In genomic region chr11:27481992-27482391, GRCh38 we compare ENCODE assay signal across 25 cellular contexts.
"Had no signal": no experiment of that assay in that cellular context is flagged by ENCODE, and none has a peak within 500 bp of the region (broad histone marks: within the 10 kb centered on the region; RNA-seq: fewer than 3 reads in every experiment).

No MANE protein-coding gene starts in this region.

- H3K27me3 ChIP-seq: colonic mucosa, esophagus squamous epithelium, gastrocnemius medialis, heart right ventricle, left lung had no signal

- H3K9me3 Mint-ChIP-seq: dendritic cell treated with granulocyte-macrophage colony-stimulating factor and Interleukin-4, amounts not matched to agents 40 ng/mL and 50 ng/mL, for 4 days; effector memory CD8-positive, alpha-beta T cell; endodermal cell; mesothelial cell of epicardium; naive B cell had no signal

- H3K4me1 ChIP-seq: colonic mucosa, esophagus squamous epithelium, gastrocnemius medialis, heart right ventricle, left lung, lower lobe of right lung had no signal

- H3K9me3 ChIP-seq: colonic mucosa, esophagus squamous epithelium, gastrocnemius medialis, heart right ventricle, left lung, lower lobe of right lung, mucosa of descending colon had no signal

- H3K27ac ChIP-seq: colonic mucosa, epithelial cell of prostate, esophagus squamous epithelium, gastrocnemius medialis, heart right ventricle, left lung, lower lobe of right lung had no signal

- H3K4me3 ChIP-seq: colonic mucosa, esophagus squamous epithelium, gastrocnemius medialis, heart right ventricle, left lung, lower lobe of right lung, mucosa of descending colon had no signal

- H3K27me3 Mint-ChIP-seq: dendritic cell treated with granulocyte-macrophage colony-stimulating factor and Interleukin-4, amounts not matched to agents 40 ng/mL and 50 ng/mL, for 4 days; effector memory CD8-positive, alpha-beta T cell; naive B cell had no signal

- H3K36me3 Mint-ChIP-seq: mesothelial cell of epicardium, naive B cell had no signal

- H3K36me3 ChIP-seq: colonic mucosa, esophagus squamous epithelium, gastrocnemius medialis, heart right ventricle, left lung, lower lobe of right lung had no signal

- ATAC-seq: effector memory CD8-positive, alpha-beta T cell; esophagus mucosa; gastrocnemius medialis; heart right ventricle; left cardiac atrium; left lung; left ventricle myocardium superior; lower lobe of right lung; mucosa of descending colon had no signal

- H3K27ac Mint-ChIP-seq: dendritic cell treated with granulocyte-macrophage colony-stimulating factor and Interleukin-4, amounts not matched to agents 40 ng/mL and 50 ng/mL, for 4 days; effector memory CD8-positive, alpha-beta T cell; endodermal cell; mesothelial cell of epicardium had no signal

- DNase-seq: colonic mucosa; cortex of kidney; effector CD8-positive, alpha-beta T cell; effector memory CD8-positive, alpha-beta T cell; endodermal cell; erythroblast; esophagus squamous epithelium; foreskin fibroblast; foreskin melanocyte; gastrocnemius medialis; glutamatergic neuron; head of caudate nucleus; heart right ventricle; hippocampal formation; left cardiac atrium; left lung; left ventricle myocardium superior; lower lobe of right lung; mesenchymal stem cell; mucosa of descending colon; naive B cell had no signal

- H3K4me3 Mint-ChIP-seq: dendritic cell treated with granulocyte-macrophage colony-stimulating factor and Interleukin-4, amounts not matched to agents 40 ng/mL and 50 ng/mL, for 4 days; effector memory CD8-positive, alpha-beta T cell; endodermal cell; mesothelial cell of epicardium; naive B cell had no signal
